36 cellular contexts compared by ENCODE assay signal in genomic region chr2:128343459-128343858, GRCh38.
"Had no signal": no experiment of that assay in that cellular context is flagged by ENCODE, and none has a peak within 500 bp of the region (broad histone marks: within the 10 kb centered on the region; RNA-seq: fewer than 3 reads in every experiment).

No MANE protein-coding gene starts in this region.

- H3K36me3 Mint-ChIP-seq: activated CD4-positive, alpha-beta memory T cell treated with anti-CD3 and anti-CD28 coated beads for 36 hours had no signal

- H3K27me3 Mint-ChIP-seq: activated B cell treated with CpG ODN at 0.5 μM for 24 hours; activated CD4-positive, alpha-beta T cell treated with anti-CD3 and anti-CD28 coated beads, Interleukin-2, amount 10 ng/mL, durations not matched to agents 24 days and 14 days; activated naive CD8-positive, alpha-beta T cell treated with anti-CD3 and anti-CD28 coated beads for 36 hours; activated T-helper 17 cell treated with anti-CD3 and anti-CD28 coated beads, Interleukin-2, amount 50 U/mL, for 72 hours had no signal

- DNase-seq: activated B cell treated with CpG ODN at 0.5 μM for 24 hours; activated CD4-positive, alpha-beta memory T cell treated with anti-CD3 and anti-CD28 coated beads for 36 hours; activated CD4-positive, alpha-beta T cell treated with anti-CD3 and anti-CD28 coated beads for 4 hours; activated CD4-positive, alpha-beta T cell treated with anti-CD3 and anti-CD28 coated beads, Interleukin-2, amount 10 ng/mL, durations not matched to agents 24 days and 14 days; activated CD4-positive, alpha-beta T cell treated with anti-CD3 and anti-CD28 coated beads, Interleukin-2, amount 50 U/mL, for 1 hour; activated CD4-positive, alpha-beta T cell treated with anti-CD3 and anti-CD28 coated beads, Interleukin-2, amount 50 U/mL, for 4 hours; activated CD4-positive, CD25-positive, alpha-beta regulatory T cell treated with anti-CD3 and anti-CD28 coated beads, Interleukin-2, amount 50 U/mL, for 72 hours; activated CD8-positive, alpha-beta memory T cell treated with anti-CD3 and anti-CD28 coated beads, Interleukin-2, amount 50 U/mL, for 4 hours; activated effector memory CD4-positive, alpha-beta T cell treated with anti-CD3 and anti-CD28 coated beads, Interleukin-2, amount 50 U/mL, for 16 hours; activated gamma-delta T cell treated with Interleukin-2 at 50 U/mL for 16 hours; activated naive CD4-positive, alpha-beta T cell; activated naive CD4-positive, alpha-beta T cell treated with anti-CD3 and anti-CD28 coated beads for 36 hours; activated naive CD4-positive, alpha-beta T cell treated with anti-CD3 and anti-CD28 coated beads, Interleukin-2, amount 50 U/mL, for 16 hours; activated naive CD8-positive, alpha-beta T cell treated with anti-CD3 and anti-CD28 coated beads for 36 hours; activated T-cell treated with anti-CD3 and anti-CD28 coated beads for 4 hours; activated T-cell treated with anti-CD3 and anti-CD28 coated beads, Interleukin-2, amount 50 U/mL, for 1 hour; activated T-cell treated with anti-CD3 and anti-CD28 coated beads, Interleukin-2, amount 50 U/mL, for 4 hours; activated T-cell treated with anti-CD3 and anti-CD28 coated beads, Interleukin-2, amount 50 U/mL, for 72 hours; adrenal gland; amniotic stem cell; aorta; body of pancreas; brain microvascular endothelial cell; central memory CD4-positive, alpha-beta T cell; T-helper 1 cell; T-helper 2 cell; T-helper 9 cell had no signal

- H3K27ac Mint-ChIP-seq: activated B cell treated with CpG ODN at 0.5 μM for 24 hours; activated CD4-positive, alpha-beta memory T cell treated with anti-CD3 and anti-CD28 coated beads for 36 hours; activated CD4-positive, alpha-beta T cell treated with anti-CD3 and anti-CD28 coated beads, Interleukin-2, amount 10 ng/mL, durations not matched to agents 24 days and 14 days; activated naive CD4-positive, alpha-beta T cell treated with anti-CD3 and anti-CD28 coated beads for 36 hours; activated naive CD4-positive, alpha-beta T cell treated with anti-CD3 and anti-CD28 coated beads, Interleukin-2, amount 50 U/mL, for 72 hours; activated naive CD8-positive, alpha-beta T cell treated with anti-CD3 and anti-CD28 coated beads for 36 hours; activated T-cell treated with anti-CD3 and anti-CD28 coated beads, Interleukin-2, amount 50 U/mL, for 72 hours; activated T-helper 1 cell treated with anti-CD3 and anti-CD28 coated beads, Interleukin-12 subunit alpha, Interleukin-12 subunit beta, Interleukin-2, Interleukin-4 antibody, amounts not matched to agents 30 ng/mL and 10 ng/mL and 1 ng/mL, durations not matched to agents 14 hours and 24 hours and 36 hours; activated T-helper 17 cell treated with anti-CD3 and anti-CD28 coated beads, Interleukin-2, amount 50 U/mL, for 72 hours; T-helper 1 cell treated with Interleukin-12 subunit alpha and Interleukin-12 subunit beta and Interleukin-4 antibody, amounts not matched to agents 30 μg/mL and 1 μg/mL, for 36 hours; T-helper 2 cell treated with Interferon-gamma antibody and Interleukin-4, amounts not matched to agents 5 μg/mL and 100 μg/mL, for 36 hours had no signal

- FAIRE-seq: astrocyte, TTC549 had no signal

- H3K27me3 ChIP-seq: adrenal gland, body of pancreas, brain microvascular endothelial cell, breast epithelium had no signal

- H3K4me3 Mint-ChIP-seq: activated B cell treated with CpG ODN at 0.5 μM for 24 hours; activated CD4-positive, alpha-beta memory T cell treated with anti-CD3 and anti-CD28 coated beads for 36 hours; activated CD4-positive, alpha-beta T cell treated with anti-CD3 and anti-CD28 coated beads, Interleukin-2, amount 10 ng/mL, durations not matched to agents 24 days and 14 days; activated naive CD4-positive, alpha-beta T cell treated with anti-CD3 and anti-CD28 coated beads for 36 hours; activated naive CD8-positive, alpha-beta T cell treated with anti-CD3 and anti-CD28 coated beads for 36 hours; activated T-cell treated with anti-CD3 and anti-CD28 coated beads, Interleukin-2, amount 50 U/mL, for 4 hours; activated T-cell treated with anti-CD3 and anti-CD28 coated beads, Interleukin-2, amount 50 U/mL, for 72 hours; activated T-helper 1 cell treated with anti-CD3 and anti-CD28 coated beads, Interleukin-12 subunit alpha, Interleukin-12 subunit beta, Interleukin-2, Interleukin-4 antibody, amounts not matched to agents 30 ng/mL and 10 ng/mL and 1 ng/mL, durations not matched to agents 14 hours and 24 hours and 36 hours; activated T-helper 17 cell treated with anti-CD3 and anti-CD28 coated beads, Interleukin-2, amount 50 U/mL, for 72 hours; T-helper 1 cell treated with Interleukin-12 subunit alpha and Interleukin-12 subunit beta and Interleukin-4 antibody, amounts not matched to agents 30 μg/mL and 1 μg/mL, for 36 hours; T-helper 2 cell treated with Interferon-gamma antibody and Interleukin-4, amounts not matched to agents 5 μg/mL and 100 μg/mL, for 36 hours had no signal

- H3K36me3 ChIP-seq: adrenal gland, brain microvascular endothelial cell, breast epithelium had no signal

- H3K4me3 ChIP-seq: adrenal gland, body of pancreas, breast epithelium had no signal

- H3K27ac ChIP-seq: adrenal gland, body of pancreas, brain microvascular endothelial cell, breast epithelium, VCaP had no signal

- ATAC-seq: activated naive CD4-positive, alpha-beta T cell treated with anti-CD3 and anti-CD28 coated beads, Interleukin-2, amount 50 U/mL, for 72 hours; activated T-cell treated with anti-CD3 and anti-CD28 coated beads, Interleukin-2, amount 50 U/mL, for 4 hours; activated T-cell treated with anti-CD3 and anti-CD28 coated beads, Interleukin-2, amount 50 U/mL, for 72 hours; activated T-helper 17 cell treated with anti-CD3 and anti-CD28 coated beads, Interleukin-2, amount 50 U/mL, for 72 hours; body of pancreas had no signal

- H3K9me3 ChIP-seq: adrenal gland, body of pancreas, breast epithelium had no signal

- H3K4me1 Mint-ChIP-seq: activated B cell treated with CpG ODN at 0.5 μM for 24 hours; activated CD4-positive, alpha-beta T cell treated with anti-CD3 and anti-CD28 coated beads, Interleukin-2, amount 10 ng/mL, durations not matched to agents 24 days and 14 days; activated T-helper 17 cell treated with anti-CD3 and anti-CD28 coated beads, Interleukin-2, amount 50 U/mL, for 72 hours had no signal
